ENCODE assay signal across 21 cellular contexts in the genomic region with DNA sequence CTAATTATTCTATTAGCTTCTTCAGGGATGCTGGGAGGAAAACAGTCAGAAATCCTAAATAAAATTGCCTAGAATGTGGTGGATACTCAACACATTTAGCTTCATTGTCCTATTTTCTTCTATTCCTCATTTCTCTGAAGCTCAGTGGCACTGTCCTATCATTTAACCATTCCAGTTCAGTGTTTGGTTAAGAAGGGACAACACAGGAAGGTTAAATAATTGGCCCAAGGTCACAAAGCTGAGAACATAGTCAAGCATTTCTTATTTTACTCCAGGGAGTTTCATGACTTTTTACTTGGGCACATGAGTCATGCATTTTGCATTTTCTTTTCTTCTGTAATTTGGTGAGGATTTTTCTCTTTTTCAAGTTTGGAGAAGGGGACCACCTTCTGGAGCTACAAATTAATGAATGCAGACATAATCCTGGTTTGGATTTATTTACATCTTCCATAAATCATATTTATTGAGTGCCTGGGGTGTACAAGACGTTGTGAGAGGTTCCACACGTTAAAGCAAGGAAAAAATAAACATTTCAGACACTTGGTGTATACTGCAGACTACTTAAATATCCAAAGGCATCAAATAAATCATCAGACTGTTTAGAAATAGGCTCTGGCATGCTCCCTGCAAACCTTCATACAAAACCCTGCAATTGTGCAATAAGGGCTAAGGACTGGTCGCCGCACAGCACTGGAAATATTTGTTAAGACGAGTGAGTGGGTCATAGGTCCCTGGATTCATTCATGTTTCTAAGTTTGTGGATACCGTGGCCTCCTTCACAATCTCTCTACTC.
A peak's percentile ranks its signal among the peaks of the same experiment; 100 is the strongest.
DNase-seq lines count a peak whose midpoint lies in the region; ATAC-seq and TF ChIP-seq lines count a peak whose summit lies in the region.
"Had no signal": no experiment of that assay in that cellular context is flagged by ENCODE, and none has a peak within 500 bp of the region (broad histone marks: within the 10 kb centered on the region; RNA-seq: fewer than 3 reads in every experiment).

No MANE protein-coding gene starts in this region.

- peaks cover 5% of the 10 kb centered on the region for H3K4me1 ChIP-seq in hepatocyte (ENCODE audit: insufficient read depth)

- no peaks in the 10 kb centered on the region for H4K20me1 ChIP-seq in hepatocyte (ENCODE audit: insufficient read depth, poor library complexity, severe bottlenecking)
- H4K20me1 ChIP-seq: BLaER1 treated with 17β-estradiol and CSF1 and Interleukin-3, amounts not matched to agents 10 nM and 100 nM had no signal

- H3K9me2 ChIP-seq in hepatocyte (replicated peaks; ENCODE audit: insufficient read depth): no peaks in the 10 kb centered on the region

- H3K36me3 ChIP-seq in hepatocyte (replicated peaks; ENCODE audit: insufficient read depth, low read depth): no peaks in the 10 kb centered on the region
- H3K36me3 ChIP-seq: BLaER1 treated with 17β-estradiol and CSF1 and Interleukin-3, amounts not matched to agents 10 nM and 100 nM had no signal

- intact Hi-C loops in sciatic nerve (cut with DNase I): no loop called here

- no peaks in the 10 kb centered on the region for H3K9me3 ChIP-seq in hepatocyte (ENCODE audit: low read depth)

- H3K27ac ChIP-seq in hepatocyte: peak overlapping the region; percentile 2
- H3K27ac ChIP-seq: BLaER1 treated with 17β-estradiol and CSF1 and Interleukin-3, amounts not matched to agents 10 nM and 100 nM; GM23248; RWPE1 had no signal

- no peak overlapping the region for H3K4me3 ChIP-seq in hepatocyte
- H3K4me3 ChIP-seq: BLaER1 treated with 17β-estradiol and CSF1 and Interleukin-3, amounts not matched to agents 10 nM and 100 nM; GM23248 had no signal

- H3K79me2 ChIP-seq in hepatocyte: no peaks in the 10 kb centered on the region

- ATAC-seq in sciatic nerve (peak; percentile 71), HG03469 (IDR thresholded peaks at IDR 0.05; ENCODE audit: unreplicated experiment) (no peak), HG02642 (IDR thresholded peaks at IDR 0.05; ENCODE audit: poor library complexity, unreplicated experiment) (no peak)

- DNase-seq in H4 (ENCODE audit: low spot score) (peak; percentile 43), MV-4-11 (lab: John Stamatoyannopoulos, UW) (peak; percentile 21), hepatocyte (ENCODE audit: low spot score) (peak; percentile 24), sciatic nerve (ENCODE audit: low spot score) (no peak), activated T-cell treated with anti-CD3 and anti-CD28 coated beads for 4 hours (no peak), NCI-H446 treated with DMSO at 0.1 percent for 48 hours (lab: John Stamatoyannopoulos, UW) (no peak)
- DNase-seq: AML-193; CD4-positive, alpha-beta T cell; DMS53; GM23248; H9; NCI-H2029; NCI-H446; NCI-H526; NCI-H82; NK-92 treated with Interleukin-12 subunit alpha and Interleukin-12 subunit beta, amount 100 ng/mL, for 24 hours; SHP77 had no signal

- H3K4me2 ChIP-seq in hepatocyte: no peak overlapping the region

- H3K27me3 ChIP-seq in hepatocyte: no peaks in the 10 kb centered on the region
- H3K27me3 ChIP-seq: BLaER1 treated with 17β-estradiol and CSF1 and Interleukin-3, amounts not matched to agents 10 nM and 100 nM had no signal

- WGBS in hepatocyte (ENCODE audit: low lambda C conversion rate, missing lambda C conversion rate): 49% methylated on average over 6 of the region's 6 CpGs

- no peak overlapping the region for H2AFZ ChIP-seq in hepatocyte
- H2AFZ ChIP-seq: GM23248 had no signal

- TF ChIP-seq CTCF in hepatocyte (IDR thresholded peaks at IDR 0.05; ENCODE audit: poor library complexity): no peak

Comparison
In these comparisons a context has a peak if more than half of its experiments do, and no peak if none do; other contexts are left out.
1. DNase-seq: peak in H4 (single experiment), MV-4-11 (single experiment) and hepatocyte (single experiment); none in sciatic nerve (single experiment), activated T-cell treated with anti-CD3 and anti-CD28 coated beads for 4 hours (single experiment) and NCI-H446 treated with DMSO at 0.1 percent for 48 hours (single experiment).